In genomic region chr12:106290666-106291065, GRCh38 we compare ENCODE assay signal across 24 cellular contexts.
"Had no signal": no experiment of that assay in that cellular context is flagged by ENCODE, and none has a peak within 500 bp of the region (broad histone marks: within the 10 kb centered on the region; RNA-seq: fewer than 3 reads in every experiment).

No MANE protein-coding gene starts in this region.

- H3K4me3 ChIP-seq: PC-9 had no signal

- H3K36me3 Mint-ChIP-seq: activated naive CD8-positive, alpha-beta T cell; brain; T-cell had no signal

- H3K4me1 Mint-ChIP-seq: activated T-helper 17 cell treated with anti-CD3 and anti-CD28 coated beads, Interleukin-2, amount 50 U/mL, for 72 hours; brain; central memory CD8-positive, alpha-beta T cell had no signal

- H3K4me3 Mint-ChIP-seq: activated CD4-positive, alpha-beta memory T cell treated with anti-CD3 and anti-CD28 coated beads, Interleukin-2, amount 10 ng/mL, durations not matched to agents 7 days and 5 days; activated CD4-positive, alpha-beta T cell treated with anti-CD3 and anti-CD28 coated beads for 36 hours; activated naive CD4-positive, alpha-beta T cell treated with anti-CD3 and anti-CD28 coated beads for 36 hours; activated naive CD8-positive, alpha-beta T cell; activated T-helper 17 cell treated with anti-CD3 and anti-CD28 coated beads, Interleukin-2, amount 50 U/mL, for 72 hours; brain; central memory CD8-positive, alpha-beta T cell; T-cell had no signal

- H3K27ac ChIP-seq: WERI-Rb-1 had no signal

- H3K36me3 ChIP-seq: WERI-Rb-1 had no signal

- ATAC-seq: activated CD4-positive, alpha-beta T cell treated with anti-CD3 and anti-CD28 coated beads for 36 hours; activated T-helper 17 cell treated with anti-CD3 and anti-CD28 coated beads, Interleukin-2, amount 50 U/mL, for 72 hours; T-cell had no signal

- H3K27me3 Mint-ChIP-seq: activated CD4-positive, alpha-beta memory T cell treated with anti-CD3 and anti-CD28 coated beads, Interleukin-2, amount 10 ng/mL, durations not matched to agents 7 days and 5 days; activated CD4-positive, alpha-beta T cell treated with anti-CD3 and anti-CD28 coated beads for 36 hours; activated naive CD8-positive, alpha-beta T cell; activated T-helper 17 cell treated with anti-CD3 and anti-CD28 coated beads, Interleukin-2, amount 50 U/mL, for 72 hours; T-cell had no signal

- DNase-seq: activated CD4-positive, alpha-beta memory T cell treated with anti-CD3 and anti-CD28 coated beads, Interleukin-2, amount 10 ng/mL, durations not matched to agents 7 days and 5 days; activated CD4-positive, alpha-beta T cell treated with anti-CD3 and anti-CD28 coated beads for 36 hours; activated CD4-positive, alpha-beta T cell treated with anti-CD3 and anti-CD28 coated beads, Interleukin-2, amount 50 U/mL, for 1 hour; activated gamma-delta T cell; activated naive CD4-positive, alpha-beta T cell treated with anti-CD3 and anti-CD28 coated beads for 36 hours; activated T-cell treated with anti-CD3 and anti-CD28 coated beads for 4 hours; activated T-cell treated with anti-CD3 and anti-CD28 coated beads, Interleukin-2, amount 50 U/mL, for 48 hours; amygdala; Kasumi-1; KBM-7; NCI-H187; NCI-H2171 treated with DMSO at 0.1 percent for 48 hours; NCI-H226; NCI-H526; NCI-H82; SIG-M5; T-cell; T-helper 2 cell; WERI-Rb-1 had no signal

- H3K9me3 Mint-ChIP-seq: activated CD4-positive, alpha-beta memory T cell treated with anti-CD3 and anti-CD28 coated beads, Interleukin-2, amount 10 ng/mL, durations not matched to agents 7 days and 5 days; activated naive CD4-positive, alpha-beta T cell treated with anti-CD3 and anti-CD28 coated beads for 36 hours; activated T-helper 17 cell treated with anti-CD3 and anti-CD28 coated beads, Interleukin-2, amount 50 U/mL, for 72 hours; brain; central memory CD8-positive, alpha-beta T cell; T-cell had no signal

- H2AFZ ChIP-seq: PC-9 had no signal

- H3K27ac Mint-ChIP-seq: activated CD4-positive, alpha-beta memory T cell treated with anti-CD3 and anti-CD28 coated beads, Interleukin-2, amount 10 ng/mL, durations not matched to agents 7 days and 5 days; activated naive CD4-positive, alpha-beta T cell treated with anti-CD3 and anti-CD28 coated beads for 36 hours; activated naive CD8-positive, alpha-beta T cell; activated T-helper 17 cell treated with anti-CD3 and anti-CD28 coated beads, Interleukin-2, amount 50 U/mL, for 72 hours; T-cell had no signal
